24 cellular contexts compared by ENCODE assay signal in the genomic region with DNA sequence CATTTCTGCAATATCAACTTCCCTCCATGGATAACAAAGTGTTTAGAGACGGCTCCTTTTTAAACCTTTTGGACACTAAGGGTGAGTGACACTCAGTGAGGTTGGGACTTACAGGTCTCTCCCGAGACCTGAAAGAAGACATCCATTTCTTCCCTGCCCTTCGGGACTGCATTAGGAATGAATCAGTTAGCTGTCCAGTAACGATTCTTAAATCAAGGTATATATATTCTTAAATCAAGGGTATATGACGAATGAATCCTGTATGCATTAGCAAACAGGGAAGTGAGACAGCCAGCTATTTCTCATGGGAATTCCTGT. TPM values are rescaled to one million over a fixed set of nuclear protein-coding genes. Genes with fewer than 3 reads are reported as not detected.
DNase-seq lines count a peak whose midpoint lies in the region; ATAC-seq, FAIRE-seq and TF ChIP-seq lines count a peak whose summit lies in the region.
"Had no signal": no experiment of that assay in that cellular context is flagged by ENCODE, and none has a peak within 500 bp of the region (broad histone marks: within the 10 kb centered on the region; RNA-seq: fewer than 3 reads in every experiment).

No MANE protein-coding gene starts in this region.

- no peak overlapping the region for H3K4me2 ChIP-seq in GM12878 (ENCODE audit: control insufficient read depth, insufficient read depth)

- CTCF ChIA-PET in GM12878 (lab: Yijun Ruan, JAX) = interaction anchor here (0.9 to 1.0 kb wide), 2 partner anchors 8 to 19 kb away, joined by 3 read pairs; no protein-coding TSS in a partner anchor

- no peaks in the 10 kb centered on the region for H3K79me2 ChIP-seq in GM12878 (ENCODE audit: control insufficient read depth, insufficient read depth, low read length)

- no peak overlapping the region for H3K4me3 ChIP-seq in GM12878
- no peak overlapping the region for H3K4me3 ChIP-seq in right lobe of liver
- H3K4me3 ChIP-seq in prostate gland = no peak overlapping the region
- H3K4me3 ChIP-seq: adrenal gland, heart left ventricle, left lung had no signal

- RAD21 ChIA-PET in GM12878 (lab: Charles Lee; ENCODE audit: unreplicated experiment) = interaction anchor here (1.1 to 2.9 kb wide), 5 partner anchors 8 to 26 kb away, joined by 4 to 13 read pairs (median 6); no protein-coding TSS in a partner anchor

- no peak overlapping the region for H3K9ac ChIP-seq in GM12878 (ENCODE audit: control insufficient read depth, insufficient read depth, low read length)

- intact Hi-C loops in GM12878 (cut with micrococcal nuclease; ENCODE audit: unreplicated experiment) (no loop called here), right lobe of liver (cut with DNase I) (no loop called here), prostate gland (cut with DNase I) (no loop called here)

- BruUV-seq in GM12878 (replicated peaks; lab: Mats Ljungman, UMichigan) = no TSS peak

- ATAC-seq in GM12878 = no peak
- no peak for ATAC-seq in right lobe of liver
- ATAC-seq in HG03439 (IDR thresholded peaks at IDR 0.05; ENCODE audit: unreplicated experiment) = no peak
- ATAC-seq: activated CD8-positive, alpha-beta T cell treated with anti-CD3 and anti-CD28 coated beads, Interleukin-2, amount 10 ng/mL, durations not matched to agents 7 days and 5 days; heart left ventricle; stimulated activated effector memory CD8-positive, alpha-beta T cell treated with anti-CD3 and anti-CD28 coated beads, Interleukin-12 subunit alpha, Interleukin-12 subunit beta, amount 100 ng/mL, for 72 hours had no signal

- WGBS in GM12878 (ENCODE audit: insufficient coverage, insufficient replicate concordance, low lambda C conversion rate, missing lambda C conversion rate) = 46% methylated on average over 5 of the region's 5 CpGs
- 16% methylated on average over 5 of the region's 5 CpGs for WGBS in right lobe of liver (ENCODE audit: insufficient coverage, low coverage, low lambda C conversion rate, missing lambda C conversion rate)
- WGBS in prostate gland = 70% methylated on average over 5 of the region's 5 CpGs

- no peaks in the 10 kb centered on the region for H4K20me1 ChIP-seq in GM12878 (ENCODE audit: control insufficient read depth, insufficient read depth)

- H2AFZ ChIP-seq in GM12878 (ENCODE audit: control insufficient read depth, low read depth, low read length) = no peak overlapping the region

- TF ChIP-seq POLR2A in GM12878 (IDR thresholded peaks at IDR 0.05; ENCODE audit: low read depth, low read length) (no peak), right lobe of liver (IDR thresholded peaks at IDR 0.05) (no peak), prostate gland (IDR thresholded peaks at IDR 0.05) (no peak)

- H3K27ac ChIP-seq in GM12878 (ENCODE audit: control insufficient read depth, insufficient read depth) = no peak overlapping the region
- peak overlapping the region in 2 of 3 donors; percentile 46 to 59 for H3K27ac ChIP-seq in right lobe of liver
- no peak overlapping the region for H3K27ac ChIP-seq in prostate gland
- H3K27ac ChIP-seq: adrenal gland, heart left ventricle, left lung had no signal

- H3K4me1 ChIP-seq in GM12878 (ENCODE audit: control insufficient read depth, insufficient read depth, low read length) = no peaks in the 10 kb centered on the region
- H3K4me1 ChIP-seq in right lobe of liver = peaks cover 0 to 56% (median 24%) of the 10 kb centered on the region in 4 donors
- H3K4me1 ChIP-seq in prostate gland (replicated peaks) = no peaks in the 10 kb centered on the region
- H3K4me1 ChIP-seq: adrenal gland, heart left ventricle had no signal

- POLR2A ChIA-PET in GM12878 (lab: Charles Lee) = interaction anchor here (2.1 to 2.3 kb wide), 2 partner anchors 16 to 19 kb away, joined by 5 to 7 read pairs; no protein-coding TSS in a partner anchor

- TF ChIP-seq CTCF in GM12878 (IDR thresholded peaks at IDR 0.05 in 2 of 3, conservative IDR thresholded peaks at IDR 0.05 in 1 of 3; ENCODE audit: control insufficient read depth in 2 of 3, extremely low read depth in 1 of 3, insufficient read depth in 1 of 3, low read depth in 3 of 3, low read length in 3 of 3) = no peak
- no peak for TF ChIP-seq CTCF in right lobe of liver (IDR thresholded peaks at IDR 0.05)
- TF ChIP-seq CTCF in prostate gland (IDR thresholded peaks at IDR 0.05) = no peak

- in situ Hi-C loops in GM12878 (cut with MboI) = no loop called here

- DNase-seq in HT1080 (ENCODE audit: low read depth) (peak; percentile 6), GM12878 (ENCODE audit: low read depth, low spot score) (no peak), right lobe of liver (no peak), hepatic stellate cell (ENCODE audit: low spot score) (no peak), prostate gland (ENCODE audit: low spot score) (no peak), NCI-H187 (lab: John Stamatoyannopoulos, UW) (no peak)
- DNase-seq: activated CD4-positive, alpha-beta T cell treated with anti-CD3 and anti-CD28 coated beads for 1 hour; activated CD8-positive, alpha-beta T cell treated with anti-CD3 and anti-CD28 coated beads, Interleukin-2, amount 10 ng/mL, durations not matched to agents 7 days and 5 days; activated naive CD4-positive, alpha-beta T cell; activated T-cell treated with anti-CD3 and anti-CD28 coated beads, Interleukin-2, amount 50 U/mL, for 24 hours; adrenal gland; H9; heart left ventricle; KBM-7; left lung; midbrain; MM.1S; nephron progenitor cell; Right ventricle myocardium superior; stimulated activated CD4-positive, alpha-beta T cell treated with anti-CD3 and anti-CD28 coated beads, Interleukin-2, amount 100 ng/mL, for 24 hours; SW 1271 had no signal

- H3K27me3 ChIP-seq in GM12878 (replicated peaks in 1 of 2; ENCODE audit: control insufficient read depth in 2 of 2, insufficient read depth in 2 of 2, low read length in 1 of 2) = no peaks in the 10 kb centered on the region
- no peaks in the 10 kb centered on the region for H3K27me3 ChIP-seq in right lobe of liver
- H3K27me3 ChIP-seq in prostate gland (replicated peaks; ENCODE audit: insufficient read depth) = no peaks in the 10 kb centered on the region
- H3K27me3 ChIP-seq: adrenal gland, heart left ventricle, left lung had no signal

- TF ChIP-seq EP300 in GM12878 (IDR thresholded peaks at IDR 0.05; ENCODE audit: borderline replicate concordance in 1 of 2, control insufficient read depth in 1 of 2, low read depth in 2 of 2, low read length in 2 of 2) = no peak

- no peak for TF ChIP-seq RAD21 in GM12878 (IDR thresholded peaks at IDR 0.05; ENCODE audit: insufficient read depth, low read depth, low read length)

- H3K36me3 ChIP-seq in GM12878 (ENCODE audit: control insufficient read depth in 2 of 2, insufficient read depth in 2 of 2, low read length in 1 of 2) (no peaks in the 10 kb centered on the region), right lobe of liver (no peaks in the 10 kb centered on the region), prostate gland (no peaks in the 10 kb centered on the region)
- H3K36me3 ChIP-seq: adrenal gland, heart left ventricle, left lung had no signal

- SMC1A ChIA-PET in GM12878 (lab: Charles Lee; ENCODE audit: uncharacterized antibody, unreplicated experiment) = interaction anchor here (0.5 to 4.1 kb wide), 8 partner anchors 11 to 43 kb away, joined by 3 to 21 read pairs (median 4); no protein-coding TSS in a partner anchor

- H3K9me3 ChIP-seq in GM12878 (replicated peaks; ENCODE audit: control insufficient read depth, insufficient read depth, low read length) (no peaks in the 10 kb centered on the region), right lobe of liver (no peaks in the 10 kb centered on the region), prostate gland (no peaks in the 10 kb centered on the region)
- H3K9me3 ChIP-seq: adrenal gland, heart left ventricle, left lung had no signal

- FAIRE-seq in GM12878 (lab: Jason Lieb, UNC) = no peak
- FAIRE-seq: D721Med had no signal

TF ChIP-seq in GM12878, 131 proteins besides CTCF, POLR2A, EP300 and RAD21:
- peak; percentile 42 for TF ChIP-seq MEF2B (IDR thresholded peaks at IDR 0.05; ENCODE audit: partially characterized antibody, poor library complexity, severe bottlenecking)
- TF ChIP-seq SPI1 (IDR thresholded peaks at IDR 0.05; ENCODE audit: borderline replicate concordance, insufficient read depth, low read depth, low read length) = peak; percentile 26; the same call in 1 of the 2 replicates
- TF ChIP-seq, protein P1, sequence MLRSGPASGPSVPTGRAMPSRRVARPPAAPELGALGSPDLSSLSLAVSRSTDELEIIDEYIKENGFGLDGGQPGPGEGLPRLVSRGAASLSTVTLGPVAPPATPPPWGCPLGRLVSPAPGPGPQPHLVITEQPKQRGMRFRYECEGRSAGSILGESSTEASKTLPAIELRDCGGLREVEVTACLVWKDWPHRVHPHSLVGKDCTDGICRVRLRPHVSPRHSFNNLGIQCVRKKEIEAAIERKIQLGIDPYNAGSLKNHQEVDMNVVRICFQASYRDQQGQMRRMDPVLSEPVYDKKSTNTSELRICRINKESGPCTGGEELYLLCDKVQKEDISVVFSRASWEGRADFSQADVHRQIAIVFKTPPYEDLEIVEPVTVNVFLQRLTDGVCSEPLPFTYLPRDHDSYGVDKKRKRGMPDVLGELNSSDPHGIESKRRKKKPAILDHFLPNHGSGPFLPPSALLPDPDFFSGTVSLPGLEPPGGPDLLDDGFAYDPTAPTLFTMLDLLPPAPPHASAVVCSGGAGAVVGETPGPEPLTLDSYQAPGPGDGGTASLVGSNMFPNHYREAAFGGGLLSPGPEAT (IDR thresholded peaks at IDR 0.05; ENCODE audit: low read depth) = no peak
TF ChIP-seq in GM12878: peak in this region for 2.

RNA-seq across cellular contexts. Expression of a gene that starts 52.9 kb away (rescaled TPM):
- total RNA-seq in HT1080 (2014; rRNA removed; shearing (Covaris generic)) = 2.0 and 2.3 TPM in 2 replicates
- 3.2 and 3.3 TPM in 2 replicates for polyA plus RNA-seq in HT1080 (2015; cell fraction: cytosol; rRNA removed)
- polyA plus RNA-seq in HT1080 (2015; cell fraction: nucleus; rRNA removed) = 7.4 and 7.9 TPM in 2 replicates
- total RNA-seq in GM12878 (2013; cell fraction: nucleolus; rRNA removed) = 2.9 and 3.6 TPM in 2 replicates
- total RNA-seq in GM12878 (2014; rRNA removed) = 2.3 and 3.7 TPM in 2 replicates
- total RNA-seq in GM12878 (2014; rRNA removed; fragmentation: Illumina TruSeq; extraction: Trizol) = 4.1 and 4.2 TPM in 2 replicates
- total RNA-seq in GM12878 (2021) = 3.0 and 3.5 TPM in 2 replicates
- polyA plus RNA-seq in GM12878 (2011; ENCODE audit: low read depth) = 0.96 TPM
- polyA plus RNA-seq in GM12878 (2011; rRNA removed) = 6.6 and 9.6 TPM in 2 replicates
- 4.1 and 5.9 TPM in 2 replicates for polyA plus RNA-seq in GM12878 (2011; cell fraction: cytosol; rRNA removed)
- polyA plus RNA-seq in GM12878 (2011; cell fraction: nucleus; rRNA removed) = 9.2 and 10.0 TPM in 2 replicates
- polyA plus RNA-seq in GM12878 (2012) = 1.3 and 1.5 TPM in 2 replicates
- 4.9 and 5.3 TPM in 2 replicates for polyA plus RNA-seq in GM12878 (2014; fragmentation: Illumina TruSeq; extraction: Trizol)
- polyA plus RNA-seq in GM12878 (2014; fragmentation: Nextera tagmentation; extraction: Ambion mirVana) = 1 to 10 TPM; 2.0 to 2.5 TPM
- polyA plus RNA-seq in GM12878 (2014; rRNA removed) = 2.5 and 2.6 TPM in 2 replicates
- polyA plus RNA-seq in GM12878 (2016; fragmentation: Nextera tagmentation; extraction: Ambion mirVana) = 1 to 10 TPM; 2.9 to 3.4 TPM
- 4.6 and 6.6 TPM in 2 replicates for polyA minus RNA-seq in GM12878 (2011; rRNA and poly(A)+ RNA removed)
- polyA minus RNA-seq in GM12878 (2011; cell fraction: cytosol; rRNA and poly(A)+ RNA removed) = 2.3 and 4.1 TPM in 2 replicates
- polyA minus RNA-seq in GM12878 (2011; cell fraction: nucleus; rRNA and poly(A)+ RNA removed) = 3.9 and 5.5 TPM in 2 replicates
- total RNA-seq in right lobe of liver = 1 to 10 TPM in 3 of 6 experiments, under 1 TPM in 3; 0.18 to 6.8 (median 1.4) TPM
- 10 to 100 TPM; 15.6 to 20.4 TPM for total RNA-seq in prostate gland
- total RNA-seq: activated CD8-positive, alpha-beta T cell treated with anti-CD3 and anti-CD28 coated beads, Interleukin-2, amount 10 ng/mL, durations not matched to agents 7 days and 5 days had no signal

Comparison
In these comparisons a context has a peak if more than half of its experiments do, and no peak if none do; other contexts are left out.
1. H3K27ac ChIP-seq: peak in right lobe of liver (2 of 3); none in GM12878 (single experiment) and prostate gland (0 of 2).